ENCODE assay signal across 8 cellular contexts in the genomic region with DNA sequence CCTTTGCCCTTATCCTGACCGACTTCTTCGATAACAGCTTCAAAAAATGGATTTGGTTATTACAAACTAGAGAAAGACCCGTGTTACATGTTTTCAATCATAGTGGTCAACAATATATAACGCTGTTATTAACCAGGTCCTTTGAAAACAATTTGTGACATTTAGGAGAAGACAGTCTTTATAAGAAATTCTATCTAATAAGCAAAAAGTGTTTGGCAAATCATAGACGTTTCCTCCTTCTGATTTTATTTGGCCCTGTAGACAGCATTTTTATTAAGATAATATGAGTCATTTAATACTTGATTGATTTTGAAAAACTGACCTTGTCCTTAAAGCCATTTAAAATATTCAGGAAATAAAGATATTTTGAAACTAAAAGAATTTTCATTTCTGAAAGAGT.
"Had no signal": no experiment of that assay in that cellular context is flagged by ENCODE, and none has a peak within 500 bp of the region (broad histone marks: within the 10 kb centered on the region; RNA-seq: fewer than 3 reads in every experiment).

No MANE protein-coding gene starts in this region.

- FAIRE-seq: G401.6, GM12878, GM12891, GM12892, GM18507, GM19239 had no signal

- H3K4me3 ChIP-seq: GM12878 had no signal

- DNase-seq: GDM1, GF-D8 had no signal

- ATAC-seq: GM12878 had no signal
